ENCODE assay signal across 10 cellular contexts in genomic region chr5:67011422-67011821, GRCh38.
A peak's percentile ranks its signal among the peaks of the same experiment; 100 is the strongest.
DNase-seq lines count a peak whose midpoint lies in the region; ATAC-seq and TF ChIP-seq lines count a peak whose summit lies in the region.
"Had no signal": no experiment of that assay in that cellular context is flagged by ENCODE, and none has a peak within 500 bp of the region (broad histone marks: within the 10 kb centered on the region; RNA-seq: fewer than 3 reads in every experiment).

No MANE protein-coding gene starts in this region.

- no peak overlapping the region for H3K4me3 Mint-ChIP-seq in activated naive CD4-positive, alpha-beta T cell treated with anti-CD3 and anti-CD28 coated beads, Interleukin-2, amount 10 ng/mL, durations not matched to agents 7 days and 5 days
- H3K4me3 Mint-ChIP-seq in brain (peak overlapping the region in 3 of 5 experiments; percentile 0 to 77 (median 5)), mesothelial cell of epicardium (no peak overlapping the region)
- no peak overlapping the region for H3K4me3 Mint-ChIP-seq in CD8-positive, alpha-beta T cell
- H3K4me3 Mint-ChIP-seq: effector memory CD8-positive, alpha-beta T cell had no signal

- no peaks in the 10 kb centered on the region for H3K9me3 Mint-ChIP-seq in activated naive CD4-positive, alpha-beta T cell treated with anti-CD3 and anti-CD28 coated beads, Interleukin-2, amount 10 ng/mL, durations not matched to agents 7 days and 5 days
- no peaks in the 10 kb centered on the region for H3K9me3 Mint-ChIP-seq in brain
- no peaks in the 10 kb centered on the region for H3K9me3 Mint-ChIP-seq in mesothelial cell of epicardium
- H3K9me3 Mint-ChIP-seq in CD8-positive, alpha-beta T cell = no peaks in the 10 kb centered on the region
- H3K9me3 Mint-ChIP-seq: effector memory CD8-positive, alpha-beta T cell had no signal

- WGBS in thyroid gland, 2 donors = 69 to 73% methylated on average over 5 of the region's 5 CpGs

- peak overlapping the region; percentile 15 for H3K27ac Mint-ChIP-seq in activated naive CD4-positive, alpha-beta T cell treated with anti-CD3 and anti-CD28 coated beads, Interleukin-2, amount 10 ng/mL, durations not matched to agents 7 days and 5 days
- H3K27ac Mint-ChIP-seq in brain = peak overlapping the region in 3 of 5 experiments; percentile 19 to 73 (median 67)
- peak overlapping the region; percentile 44 for H3K27ac Mint-ChIP-seq in mesothelial cell of epicardium
- no peak overlapping the region for H3K27ac Mint-ChIP-seq in CD8-positive, alpha-beta T cell
- H3K27ac Mint-ChIP-seq: effector memory CD8-positive, alpha-beta T cell had no signal

- TF ChIP-seq CTCF in brain (conservative IDR thresholded peaks at IDR 0.05) (no peak), mesothelial cell of epicardium (IDR thresholded peaks at IDR 0.05; ENCODE audit: unreplicated experiment) (no peak), thyroid gland (IDR thresholded peaks at IDR 0.05) (no peak)
- TF ChIP-seq CTCF in CD8-positive, alpha-beta T cell (IDR thresholded peaks at IDR 0.05) = no peak

- intact Hi-C loops in thyroid gland (cut with DNase I) = no loop called here
- intact Hi-C loops in CD8-positive, alpha-beta T cell (cut with DNase I, micrococcal nuclease) = no loop called here

- POLR2A ChIA-PET in CD8-positive, alpha-beta T cell (lab: Charles Lee) = interaction anchor here (0.6 kb wide), 1 partner anchor 1737 kb away, joined by 4 read pairs; no protein-coding TSS in a partner anchor

- no peaks in the 10 kb centered on the region for H3K27me3 ChIP-seq in thyroid gland
- no peaks in the 10 kb centered on the region for H3K27me3 ChIP-seq in CD8-positive, alpha-beta T cell (ENCODE audit: insufficient read depth, low read length)

- H3K4me1 Mint-ChIP-seq in activated naive CD4-positive, alpha-beta T cell treated with anti-CD3 and anti-CD28 coated beads, Interleukin-2, amount 10 ng/mL, durations not matched to agents 7 days and 5 days = peaks cover 60% of the 10 kb centered on the region
- H3K4me1 Mint-ChIP-seq in brain (peaks cover 76% of the 10 kb centered on the region), mesothelial cell of epicardium (peaks cover 43% of the 10 kb centered on the region)
- H3K4me1 Mint-ChIP-seq in CD8-positive, alpha-beta T cell (ENCODE audit: low read depth) = peaks cover 67% of the 10 kb centered on the region

- no peaks in the 10 kb centered on the region for H3K36me3 ChIP-seq in thyroid gland
- no peaks in the 10 kb centered on the region for H3K36me3 ChIP-seq in CD8-positive, alpha-beta T cell (ENCODE audit: insufficient read depth, low read length)

- ATAC-seq in CD8-positive, alpha-beta T cell = no peak
- ATAC-seq: effector memory CD8-positive, alpha-beta T cell had no signal

- peaks cover 28 to 65% of the 10 kb centered on the region in 2 donors for H3K4me1 ChIP-seq in thyroid gland
- peaks cover 18% of the 10 kb centered on the region for H3K4me1 ChIP-seq in CD8-positive, alpha-beta T cell (ENCODE audit: insufficient read depth, low read length)

- TF ChIP-seq POLR2A in thyroid gland (IDR thresholded peaks at IDR 0.05) = no peak

- no peak for DNase-seq in activated naive CD4-positive, alpha-beta T cell treated with anti-CD3 and anti-CD28 coated beads, Interleukin-2, amount 10 ng/mL, durations not matched to agents 7 days and 5 days
- no peak for DNase-seq in activated naive CD4-positive, alpha-beta T cell treated with Interleukin-2 at 50 U/mL for 16 hours
- DNase-seq in mesothelial cell of epicardium (ENCODE audit: low spot score in 2 of 2, unreplicated experiment in 2 of 2) = no peak
- DNase-seq in thyroid gland = no peak
- no peak for DNase-seq in mesenteric fat pad (ENCODE audit: low spot score)
- DNase-seq in CD8-positive, alpha-beta T cell = no peak
- DNase-seq in AML-193 (lab: John Stamatoyannopoulos, UW) = no peak
- DNase-seq: effector memory CD8-positive, alpha-beta T cell; MV-4-11 had no signal

- peak overlapping the region; percentile 16 to 44 (median 30) for H3K27ac ChIP-seq in thyroid gland
- H3K27ac ChIP-seq in CD8-positive, alpha-beta T cell (ENCODE audit: low read depth, low read length) = no peak overlapping the region

- no peaks in the 10 kb centered on the region for H3K9me3 ChIP-seq in thyroid gland
- H3K9me3 ChIP-seq in CD8-positive, alpha-beta T cell (ENCODE audit: low read length) = no peaks in the 10 kb centered on the region

- CTCF ChIA-PET in activated naive CD4-positive, alpha-beta T cell treated with anti-CD3 and anti-CD28 coated beads, Interleukin-2, amount 10 ng/mL, durations not matched to agents 7 days and 5 days (lab: Charles Lee) = no interaction called here
- CTCF ChIA-PET in CD8-positive, alpha-beta T cell (lab: Charles Lee) = no interaction called here

- peaks cover 18% of the 10 kb centered on the region for H3K36me3 Mint-ChIP-seq in activated naive CD4-positive, alpha-beta T cell treated with anti-CD3 and anti-CD28 coated beads, Interleukin-2, amount 10 ng/mL, durations not matched to agents 7 days and 5 days
- H3K36me3 Mint-ChIP-seq in brain (no peaks in the 10 kb centered on the region), mesothelial cell of epicardium (no peaks in the 10 kb centered on the region)
- no peaks in the 10 kb centered on the region for H3K36me3 Mint-ChIP-seq in CD8-positive, alpha-beta T cell

- H3K27me3 Mint-ChIP-seq in activated naive CD4-positive, alpha-beta T cell treated with anti-CD3 and anti-CD28 coated beads, Interleukin-2, amount 10 ng/mL, durations not matched to agents 7 days and 5 days = no peaks in the 10 kb centered on the region
- H3K27me3 Mint-ChIP-seq in brain (peaks cover 3% of the 10 kb centered on the region), mesothelial cell of epicardium (ENCODE audit: low read depth) (no peaks in the 10 kb centered on the region)
- no peaks in the 10 kb centered on the region for H3K27me3 Mint-ChIP-seq in CD8-positive, alpha-beta T cell (ENCODE audit: low read depth)
- H3K27me3 Mint-ChIP-seq: effector memory CD8-positive, alpha-beta T cell had no signal

- no peak overlapping the region for H3K4me3 ChIP-seq in thyroid gland (replicated peaks in 1 of 3)
- H3K4me3 ChIP-seq in CD8-positive, alpha-beta T cell (ENCODE audit: low read depth, low read length) = no peak overlapping the region

Comparison
In these comparisons a context has a peak if more than half of its experiments do, and no peak if none do; other contexts are left out.
1. H3K4me3 Mint-ChIP-seq: peak in brain (3 of 5); none in activated naive CD4-positive, alpha-beta T cell treated with anti-CD3 and anti-CD28 coated beads, Interleukin-2, amount 10 ng/mL, durations not matched to agents 7 days and 5 days (single experiment), mesothelial cell of epicardium (single experiment) and CD8-positive, alpha-beta T cell (single experiment).